1 cellular context compared by ENCODE assay signal in genomic region chr6:38701551-38701950, GRCh38.
TF ChIP-seq lines count a peak whose summit lies in the region.

No MANE protein-coding gene starts in this region.

TF ChIP-seq in endothelial cell of umbilical vein, 7 proteins besides CTCF, POLR2A, EP300 and RAD21:
- TF ChIP-seq POLR2AphosphoS5 (IDR thresholded peaks at IDR 0.05; ENCODE audit: insufficient read depth, low read depth, low read length) (no peak), JUN (IDR thresholded peaks at IDR 0.05; ENCODE audit: borderline replicate concordance, insufficient read depth, insufficient read length, low read depth) (no peak), MAX (IDR thresholded peaks at IDR 0.05; ENCODE audit: insufficient read depth, insufficient read length) (no peak), EZH2 (IDR thresholded peaks at IDR 0.05; ENCODE audit: borderline replicate concordance, low read depth, low read length, severe bottlenecking) (no peak), FOS (IDR thresholded peaks at IDR 0.05; ENCODE audit: borderline replicate concordance, insufficient read depth, low read length) (no peak), MYC (IDR thresholded peaks at IDR 0.05; ENCODE audit: low read depth, low read length) (no peak), GATA2 (IDR thresholded peaks at IDR 0.05; ENCODE audit: insufficient read depth, insufficient read length, low read depth, low read length) (no peak)
